In the genomic region with DNA sequence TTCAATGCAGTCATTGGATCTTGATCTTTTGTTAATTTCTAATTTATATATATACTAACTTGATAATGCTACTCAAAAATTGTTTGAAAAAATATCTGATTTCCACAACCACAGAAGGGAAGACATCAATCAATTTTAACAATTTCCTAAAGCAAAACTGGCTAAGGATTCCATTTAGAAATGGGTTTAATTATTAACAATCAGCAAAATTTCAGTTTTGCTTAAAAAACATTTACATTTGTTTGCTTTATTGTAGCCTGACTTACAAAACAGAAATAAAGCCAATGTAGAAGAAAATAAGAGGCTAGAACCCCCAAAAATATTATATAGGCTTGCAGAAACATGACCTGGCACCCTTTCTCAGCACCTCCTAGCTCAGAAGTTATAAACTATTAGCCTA, we compare ENCODE assay signal across 33 cellular contexts.
"Had no signal": no experiment of that assay in that cellular context is flagged by ENCODE, and none has a peak within 500 bp of the region (broad histone marks: within the 10 kb centered on the region; RNA-seq: fewer than 3 reads in every experiment).

No MANE protein-coding gene starts in this region.

- ATAC-seq: activated naive CD4-positive, alpha-beta T cell treated with anti-CD3 and anti-CD28 coated beads, Interleukin-2, amount 50 U/mL, for 72 hours; activated naive CD8-positive, alpha-beta T cell treated with anti-CD3 and anti-CD28 coated beads, Interleukin-2, amount 50 U/mL, for 24 hours; activated T-cell treated with anti-CD3 and anti-CD28 coated beads, Interleukin-2, amount 50 U/mL, for 4 hours; activated T-cell treated with anti-CD3 and anti-CD28 coated beads, Interleukin-2, amount 50 U/mL, for 72 hours; activated T-helper 17 cell treated with anti-CD3 and anti-CD28 coated beads, Interleukin-2, amount 50 U/mL, for 72 hours; body of pancreas had no signal

- H3K4me3 ChIP-seq: adrenal gland, ascending aorta, body of pancreas, breast epithelium, cardiac muscle cell had no signal

- H3K9me3 ChIP-seq: ascending aorta, body of pancreas, breast epithelium had no signal

- DNase-seq: activated effector memory CD4-positive, alpha-beta T cell treated with anti-CD3 and anti-CD28 coated beads, Interleukin-2, amount 50 U/mL, for 16 hours; activated effector memory CD4-positive, alpha-beta T cell treated with Interleukin-2 at 50 U/mL for 16 hours; activated gamma-delta T cell; activated naive CD4-positive, alpha-beta T cell; activated naive CD4-positive, alpha-beta T cell treated with anti-CD3 and anti-CD28 coated beads for 36 hours; activated naive CD4-positive, alpha-beta T cell treated with anti-CD3 and anti-CD28 coated beads, Interleukin-2, amount 10 ng/mL, durations not matched to agents 7 days and 5 days; activated naive CD4-positive, alpha-beta T cell treated with anti-CD3 and anti-CD28 coated beads, Interleukin-2, amount 50 U/mL, for 16 hours; activated naive CD4-positive, alpha-beta T cell treated with Interleukin-2 at 50 U/mL for 16 hours; activated naive CD8-positive, alpha-beta T cell treated with anti-CD3 and anti-CD28 coated beads for 36 hours; activated naive CD8-positive, alpha-beta T cell treated with anti-CD3 and anti-CD28 coated beads, Interleukin-2, amount 10 ng/mL, durations not matched to agents 7 days and 5 days; activated naive CD8-positive, alpha-beta T cell treated with anti-CD3 and anti-CD28 coated beads, Interleukin-2, amount 50 U/mL, for 24 hours; activated T-cell treated with anti-CD3 and anti-CD28 coated beads, Interleukin-2, amount 50 U/mL, for 24 hours; activated T-cell treated with anti-CD3 and anti-CD28 coated beads, Interleukin-2, amount 50 U/mL, for 4 hours; activated T-cell treated with anti-CD3 and anti-CD28 coated beads, Interleukin-2, amount 50 U/mL, for 48 hours; activated T-cell treated with anti-CD3 and anti-CD28 coated beads, Interleukin-2, amount 50 U/mL, for 72 hours; adrenal gland; amniotic stem cell; amygdala; anterior cingulate cortex; aorta; body of pancreas; brain microvascular endothelial cell; caudate nucleus; central memory CD4-positive, alpha-beta T cell; cerebellar nuclear complex had no signal

- H3K27ac ChIP-seq: adrenal gland, ascending aorta, body of pancreas, brain microvascular endothelial cell, breast epithelium, cardiac muscle cell had no signal

- FAIRE-seq: astrocyte, bronchial epithelial cell, colon had no signal

- H3K4me1 ChIP-seq: breast epithelium had no signal

- H3K36me3 ChIP-seq: adrenal gland, brain microvascular endothelial cell, breast epithelium had no signal

- H3K27me3 ChIP-seq: adrenal gland, ascending aorta, body of pancreas, brain microvascular endothelial cell, breast epithelium, cardiac muscle cell had no signal
